19 cellular contexts compared by ENCODE assay signal in genomic region chr21:28579986-28580550, GRCh38.
"Had no signal": no experiment of that assay in that cellular context is flagged by ENCODE, and none has a peak within 500 bp of the region (broad histone marks: within the 10 kb centered on the region; RNA-seq: fewer than 3 reads in every experiment).

No MANE protein-coding gene starts in this region.

- H3K9ac ChIP-seq: SK-N-SH had no signal

- DNase-seq: activated CD4-positive, alpha-beta T cell treated with anti-CD3 and anti-CD28 coated beads for 1 hour; activated CD4-positive, alpha-beta T cell treated with anti-CD3 and anti-CD28 coated beads, Interleukin-2, amount 50 U/mL, for 4 hours; activated naive CD4-positive, alpha-beta T cell; activated naive CD8-positive, alpha-beta T cell treated with anti-CD3 and anti-CD28 coated beads, Interleukin-2, amount 10 ng/mL, durations not matched to agents 7 days and 5 days; activated T-cell treated with anti-CD3 and anti-CD28 coated beads for 4 hours; aorta; cerebellar nuclear complex; effector memory CD8-positive, alpha-beta T cell; kidney; left ventricle myocardium inferior; mesenchymal stem cell; pancreas; sigmoid colon; SK-N-SH; stimulated activated CD4-positive, alpha-beta T cell treated with anti-CD3 and anti-CD28 coated beads, Interleukin-1b, Interleukin-23, amount 100 ng/mL, for 48 hours; T-helper 1 cell had no signal

- H3K4me2 ChIP-seq: SK-N-SH had no signal

- H3K9me3 ChIP-seq: pancreas, sigmoid colon, SK-N-SH, tibial nerve had no signal

- H3K4me1 ChIP-seq: left ventricle myocardium inferior, pancreas, sigmoid colon had no signal

- H3K36me3 ChIP-seq: left ventricle myocardium inferior, pancreas had no signal

- H3K27ac Mint-ChIP-seq: activated naive CD8-positive, alpha-beta T cell treated with anti-CD3 and anti-CD28 coated beads, Interleukin-2, amount 10 ng/mL, durations not matched to agents 7 days and 5 days; effector memory CD8-positive, alpha-beta T cell; natural killer cell treated with Interleukin-12 subunit alpha and Interleukin-12 subunit beta and Interleukin-15 and Interleukin-18, amount 100 ng/mL, for 72 hours; stimulated activated effector memory CD8-positive, alpha-beta T cell treated with anti-CD3 and anti-CD28 coated beads, Interleukin-12 subunit alpha, Interleukin-12 subunit beta, amount 100 ng/mL, for 72 hours had no signal

- H3K27me3 Mint-ChIP-seq: activated naive CD8-positive, alpha-beta T cell treated with anti-CD3 and anti-CD28 coated beads, Interleukin-2, amount 10 ng/mL, durations not matched to agents 7 days and 5 days; effector memory CD8-positive, alpha-beta T cell; natural killer cell treated with Interleukin-12 subunit alpha and Interleukin-12 subunit beta and Interleukin-15 and Interleukin-18, amount 100 ng/mL, for 72 hours had no signal

- ATAC-seq: effector memory CD8-positive, alpha-beta T cell; natural killer cell treated with Interleukin-12 subunit alpha and Interleukin-12 subunit beta and Interleukin-15 and Interleukin-18, amount 100 ng/mL, for 72 hours; pancreas; stimulated activated effector memory CD8-positive, alpha-beta T cell treated with anti-CD3 and anti-CD28 coated beads, Interleukin-12 subunit alpha, Interleukin-12 subunit beta, amount 100 ng/mL, for 72 hours had no signal

- H3K4me1 Mint-ChIP-seq: activated naive CD8-positive, alpha-beta T cell treated with anti-CD3 and anti-CD28 coated beads, Interleukin-2, amount 10 ng/mL, durations not matched to agents 7 days and 5 days; stimulated activated effector memory CD8-positive, alpha-beta T cell treated with anti-CD3 and anti-CD28 coated beads, Interleukin-12 subunit alpha, Interleukin-12 subunit beta, amount 100 ng/mL, for 72 hours had no signal

- H3K9me3 Mint-ChIP-seq: effector memory CD8-positive, alpha-beta T cell; natural killer cell treated with Interleukin-12 subunit alpha and Interleukin-12 subunit beta and Interleukin-15 and Interleukin-18, amount 100 ng/mL, for 72 hours; stimulated activated effector memory CD8-positive, alpha-beta T cell treated with anti-CD3 and anti-CD28 coated beads, Interleukin-12 subunit alpha, Interleukin-12 subunit beta, amount 100 ng/mL, for 72 hours had no signal

- H3K27me3 ChIP-seq: pancreas, sigmoid colon, tibial nerve had no signal

- H3K27ac ChIP-seq: left ventricle myocardium inferior, pancreas, sigmoid colon, tibial nerve had no signal

- H3K4me3 Mint-ChIP-seq: activated naive CD8-positive, alpha-beta T cell treated with anti-CD3 and anti-CD28 coated beads, Interleukin-2, amount 10 ng/mL, durations not matched to agents 7 days and 5 days; effector memory CD8-positive, alpha-beta T cell; natural killer cell treated with Interleukin-12 subunit alpha and Interleukin-12 subunit beta and Interleukin-15 and Interleukin-18, amount 100 ng/mL, for 72 hours; stimulated activated effector memory CD8-positive, alpha-beta T cell treated with anti-CD3 and anti-CD28 coated beads, Interleukin-12 subunit alpha, Interleukin-12 subunit beta, amount 100 ng/mL, for 72 hours had no signal

- H3K4me3 ChIP-seq: left ventricle myocardium inferior, pancreas, sigmoid colon, tibial nerve had no signal
